8 cellular contexts compared by ENCODE assay signal in genomic region chr17:34981538-34982241, GRCh38. TPM values are rescaled to one million over a fixed set of nuclear protein-coding genes. Genes with fewer than 3 reads are reported as not detected.
A peak's percentile ranks its signal among the peaks of the same experiment; 100 is the strongest.
DNase-seq lines count a peak whose midpoint lies in the region; ATAC-seq and TF ChIP-seq lines count a peak whose summit lies in the region.

No MANE protein-coding gene starts in this region.

- peaks cover 0 to 4% (median 0%) of the 10 kb centered on the region in 3 donors for H3K36me3 ChIP-seq in Peyer's patch
- H3K36me3 ChIP-seq in parathyroid adenoma (ENCODE audit: control insufficient read depth, insufficient read depth, low read length) = no peaks in the 10 kb centered on the region
- H3K36me3 ChIP-seq in mucosa of descending colon (ENCODE audit: low read depth) = no peaks in the 10 kb centered on the region

- H3K4me1 ChIP-seq in Peyer's patch (peaks cover 0 to 19% (median 2%) of the 10 kb centered on the region in 4 donors), parathyroid adenoma (peaks cover 10% of the 10 kb centered on the region), mucosa of descending colon (ENCODE audit: low read depth) (peaks cover 16% of the 10 kb centered on the region)

- H3K4me1 Mint-ChIP-seq in activated T-cell treated with anti-CD3 and anti-CD28 coated beads, Interleukin-2, amount 50 U/mL, for 72 hours (ENCODE audit: low read depth) = peaks cover 55% of the 10 kb centered on the region

- TF ChIP-seq CTCF in Peyer's patch (IDR thresholded peaks at IDR 0.05) (no peak), parathyroid adenoma (IDR thresholded peaks at IDR 0.05) (no peak), mucosa of descending colon (IDR thresholded peaks at IDR 0.05) (no peak)

- peak overlapping the region; percentile 87 to 93 for H3K4me3 Mint-ChIP-seq in activated T-cell treated with anti-CD3 and anti-CD28 coated beads, Interleukin-2, amount 50 U/mL, for 72 hours

- H3K4me3 ChIP-seq in Peyer's patch = peak overlapping the region; percentile 79 to 99 (median 94)
- peak overlapping the region; percentile 66 for H3K4me3 ChIP-seq in parathyroid adenoma (ENCODE audit: low read depth, low read length)
- no peak overlapping the region for H3K4me3 ChIP-seq in mucosa of descending colon

- peak overlapping the region; percentile 94 for H2AFZ ChIP-seq in parathyroid adenoma

- H3K9ac ChIP-seq in parathyroid adenoma = peak overlapping the region; percentile 68

- H3K27me3 ChIP-seq in Peyer's patch (no peaks in the 10 kb centered on the region), parathyroid adenoma (ENCODE audit: control insufficient read depth, insufficient read depth, low read length) (no peaks in the 10 kb centered on the region)

- H3K27ac ChIP-seq in Peyer's patch = peak overlapping the region; percentile 98 to 100 (median 99)
- peak overlapping the region; percentile 86 for H3K27ac ChIP-seq in epithelial cell of prostate
- peak overlapping the region; percentile 86 for H3K27ac ChIP-seq in parathyroid adenoma

- H3K79me2 ChIP-seq in parathyroid adenoma = peaks cover 10% of the 10 kb centered on the region

- no peak for ATAC-seq in activated T-cell treated with anti-CD3 and anti-CD28 coated beads, Interleukin-2, amount 50 U/mL, for 72 hours (replicated peaks in 1 of 2)
- ATAC-seq in HG03469 (IDR thresholded peaks at IDR 0.05; ENCODE audit: unreplicated experiment) = no peak
- ATAC-seq in GM19035 (IDR thresholded peaks at IDR 0.05; ENCODE audit: unreplicated experiment) = no peak
- no peak for ATAC-seq in mucosa of descending colon

- H3K9me3 Mint-ChIP-seq in activated T-cell treated with anti-CD3 and anti-CD28 coated beads, Interleukin-2, amount 50 U/mL, for 72 hours = no peaks in the 10 kb centered on the region

- intact Hi-C loops in mucosa of descending colon (cut with DNase I, micrococcal nuclease) = no loop called here

- no peaks in the 10 kb centered on the region for H3K27me3 Mint-ChIP-seq in activated T-cell treated with anti-CD3 and anti-CD28 coated beads, Interleukin-2, amount 50 U/mL, for 72 hours (ENCODE audit: low read depth)

- H3K4me2 ChIP-seq in parathyroid adenoma (ENCODE audit: low read length) = peak overlapping the region; percentile 61

- DNase-seq in activated T-cell treated with anti-CD3 and anti-CD28 coated beads, Interleukin-2, amount 50 U/mL, for 72 hours = no peak
- no peak for DNase-seq in activated T-cell treated with anti-CD3 and anti-CD28 coated beads, Interleukin-2, amount 50 U/mL, for 48 hours
- no peak for DNase-seq in Peyer's patch
- no peak for DNase-seq in epithelial cell of prostate (ENCODE audit: low read depth, low spot score)
- DNase-seq in mucosa of descending colon = no peak

- no peaks in the 10 kb centered on the region for H3K9me3 ChIP-seq in Peyer's patch
- no peaks in the 10 kb centered on the region for H3K9me3 ChIP-seq in parathyroid adenoma (ENCODE audit: control insufficient read depth, low read length)
- no peaks in the 10 kb centered on the region for H3K9me3 ChIP-seq in mucosa of descending colon

- peaks cover 0 to 5% of the 10 kb centered on the region in 2 donors for H3K36me3 Mint-ChIP-seq in activated T-cell treated with anti-CD3 and anti-CD28 coated beads, Interleukin-2, amount 50 U/mL, for 72 hours (ENCODE audit: insufficient read depth in 2 of 2)

- TF ChIP-seq POLR2A in Peyer's patch (IDR thresholded peaks at IDR 0.05) = no peak

- peak overlapping the region; percentile 95 for H3K27ac Mint-ChIP-seq in activated T-cell treated with anti-CD3 and anti-CD28 coated beads, Interleukin-2, amount 50 U/mL, for 72 hours

RNA-seq across cellular contexts. Expression of gene LIG3, which starts 1.4 kb away (rescaled TPM):
- 10 to 100 TPM; 39.1 to 44.0 TPM for total RNA-seq in activated T-cell treated with anti-CD3 and anti-CD28 coated beads, Interleukin-2, amount 50 U/mL, for 72 hours
- total RNA-seq in Peyer's patch (10 to 100 TPM; 19.6 to 82.5 (median 36.3) TPM), mucosa of descending colon (10 to 100 TPM; 29.4 to 48.9 (median 35.3) TPM)

RNA-seq across cellular contexts. Expression of gene ZNF830, which starts 20.4 kb away (rescaled TPM):
- 10 to 100 TPM; 27.7 to 28.0 TPM for total RNA-seq in activated T-cell treated with anti-CD3 and anti-CD28 coated beads, Interleukin-2, amount 50 U/mL, for 72 hours
- total RNA-seq in Peyer's patch (10 to 100 TPM in 3 of 4 donors, 1 to 10 TPM in 1; 9.4 to 19.8 (median 11.3) TPM), mucosa of descending colon (10 to 100 TPM; 10.8 to 21.6 (median 12.6) TPM)

RNA-seq across cellular contexts. Expression of gene CCT6B, which starts 20.4 kb away (rescaled TPM):
- total RNA-seq in activated T-cell treated with anti-CD3 and anti-CD28 coated beads, Interleukin-2, amount 50 U/mL, for 72 hours = 1 to 10 TPM; 2.8 to 3.4 TPM
- 1 to 10 TPM in 1 of 4 donors, under 1 TPM in 2, not detected in 1; 0.94 to 5.0 (median 0.95) TPM for total RNA-seq in Peyer's patch
- 1 to 10 TPM; 1.0 to 2.7 (median 2.1) TPM for total RNA-seq in mucosa of descending colon
